ENCODE assay signal across 20 cellular contexts in the genomic region with DNA sequence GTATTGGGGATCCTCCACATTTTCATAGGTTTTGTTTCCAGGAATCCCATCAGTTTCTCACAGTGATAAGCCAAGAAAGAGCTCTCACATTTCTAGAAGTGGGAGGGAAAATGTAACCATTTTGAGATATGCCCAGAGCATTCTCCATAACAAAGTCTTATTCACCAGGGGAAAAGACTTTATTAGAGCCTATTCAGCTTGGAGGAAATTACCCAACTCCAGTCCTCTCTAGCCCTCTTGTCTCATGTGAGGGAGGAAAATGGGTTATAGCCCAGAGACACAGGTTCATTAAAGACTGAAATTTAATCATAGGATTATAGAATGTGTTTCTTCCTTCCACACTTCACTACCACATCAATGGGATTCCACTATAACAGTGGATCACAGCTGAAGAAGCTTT.
"Had no signal": no experiment of that assay in that cellular context is flagged by ENCODE, and none has a peak within 500 bp of the region (broad histone marks: within the 10 kb centered on the region; RNA-seq: fewer than 3 reads in every experiment).

No MANE protein-coding gene starts in this region.

- H3K27me3 ChIP-seq: gastrocnemius medialis, left lung had no signal

- H3K4me1 ChIP-seq: esophagus muscularis mucosa, foreskin keratinocyte, gastrocnemius medialis, left lung, lower lobe of right lung had no signal

- H3K36me3 ChIP-seq: esophagus muscularis mucosa, gastrocnemius medialis, heart right ventricle, left lung, lower lobe of right lung had no signal

- H3K9me3 ChIP-seq: esophagus muscularis mucosa, gastrocnemius medialis, lower lobe of right lung had no signal

- H3K27ac ChIP-seq: coronary artery, dorsolateral prefrontal cortex, esophagus muscularis mucosa, foreskin keratinocyte, gastrocnemius medialis, heart right ventricle, left lung, lower lobe of right lung had no signal

- DNase-seq: dermis blood vessel endothelial cell; dorsolateral prefrontal cortex; effector CD4-positive, alpha-beta T cell; effector memory CD4-positive, alpha-beta T cell; foreskin keratinocyte; gastrocnemius medialis; glutamatergic neuron; head of caudate nucleus; heart right ventricle; hippocampal formation; left cardiac atrium; left lung; left ventricle myocardium superior; lower lobe of right lung; mesenchymal stem cell; mucosa of descending colon; naive B cell; naive thymus-derived CD8-positive, alpha-beta T cell had no signal

- H3K4me3 ChIP-seq: coronary artery, dorsolateral prefrontal cortex, esophagus muscularis mucosa, gastrocnemius medialis, heart right ventricle, left lung, lower lobe of right lung, mucosa of descending colon had no signal

- ATAC-seq: foreskin keratinocyte; gastrocnemius medialis; heart right ventricle; left cardiac atrium; left lung; left ventricle myocardium superior; lower lobe of right lung; mucosa of descending colon; naive thymus-derived CD8-positive, alpha-beta T cell had no signal
